In the genomic region with DNA sequence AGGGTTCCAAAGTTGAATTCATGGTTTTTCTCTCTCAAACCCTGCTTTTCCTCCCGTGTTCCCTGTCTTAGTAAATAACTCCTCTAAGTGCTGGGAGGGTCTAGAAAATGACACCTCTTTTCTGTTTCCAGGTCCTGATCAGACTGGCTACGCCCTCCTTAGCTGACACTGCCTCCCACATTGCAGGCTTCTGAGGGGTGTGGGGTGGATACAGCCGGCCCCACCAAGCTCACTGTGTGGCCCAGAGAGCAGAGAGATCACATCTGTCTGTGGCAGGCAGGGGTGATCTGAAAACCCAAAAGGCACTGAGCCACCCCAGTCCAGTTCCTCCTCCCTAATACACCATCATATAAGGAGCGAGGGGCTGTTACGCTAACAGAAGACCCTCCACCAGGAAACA, we compare ENCODE assay signal across 23 cellular contexts.
A peak's percentile ranks its signal among the peaks of the same experiment; 100 is the strongest.
DNase-seq lines count a peak whose midpoint lies in the region; ATAC-seq, FAIRE-seq and TF ChIP-seq lines count a peak whose summit lies in the region.
"Had no signal": no experiment of that assay in that cellular context is flagged by ENCODE, and none has a peak within 500 bp of the region (broad histone marks: within the 10 kb centered on the region; RNA-seq: fewer than 3 reads in every experiment).

No MANE protein-coding gene starts in this region.

- no peak overlapping the region for H2AK5ac ChIP-seq in H1 (ENCODE audit: low read depth, low read length)
- peak overlapping the region; percentile 59 for H2AK5ac ChIP-seq in trophoblast cell (ENCODE audit: low read length)

- ATAC-seq in HG03457 (IDR thresholded peaks at IDR 0.05; ENCODE audit: unreplicated experiment): no peak
- no peak for ATAC-seq in activated naive CD8-positive, alpha-beta T cell treated with anti-CD3 and anti-CD28 coated beads, Interleukin-2, amount 50 U/mL, for 24 hours
- ATAC-seq in GM18907 (IDR thresholded peaks at IDR 0.05; ENCODE audit: unreplicated experiment): no peak

- H3K79me2 ChIP-seq in H1 (ENCODE audit: control insufficient read depth in 1 of 2, insufficient read depth in 2 of 2, low read length in 2 of 2): no peaks in the 10 kb centered on the region
- H3K79me2 ChIP-seq in trophoblast cell (ENCODE audit: control insufficient read depth, insufficient read depth, low read length, poor library complexity): no peaks in the 10 kb centered on the region

- H3K4ac ChIP-seq in H1 (replicated peaks; ENCODE audit: insufficient read length, low read depth, low read length) (no peak overlapping the region), trophoblast cell (ENCODE audit: low read depth, low read length) (no peak overlapping the region)

- no peak for TF ChIP-seq POLR2A in H1 (IDR thresholded peaks at IDR 0.05; ENCODE audit: control extremely low read depth in 1 of 2, low read depth in 2 of 2, low read length in 2 of 2)

- H3K4me1 ChIP-seq in SJSA1 (replicated peaks): peaks cover 88% of the 10 kb centered on the region
- H3K4me1 ChIP-seq in H1 (replicated peaks in 1 of 4; ENCODE audit: control insufficient read depth in 3 of 4, insufficient read depth in 4 of 4, low read length in 3 of 4): peaks cover 0 to 6% (median 2%) of the 10 kb centered on the region in 4 experiments; a peak in 4 of 7 replicates
- peaks cover 11 to 14% of the 10 kb centered on the region in 2 experiments for H3K4me1 ChIP-seq in trophoblast cell (ENCODE audit: control insufficient read depth in 1 of 2, insufficient read depth in 2 of 2, low read length in 2 of 2)

- TF ChIP-seq EP300 in H1 (IDR thresholded peaks at IDR 0.05; ENCODE audit: borderline replicate concordance in 1 of 2, low read depth in 2 of 2, low read length in 2 of 2): no peak

- POLR2A ChIA-PET in H1 (lab: Charles Lee; ENCODE audit: partially characterized antibody): interaction anchor here (1.0 kb wide), 1 partner anchor 98 kb away, joined by 3 read pairs; no protein-coding TSS in a partner anchor

- H3K27me3 Mint-ChIP-seq in nephron (ENCODE audit: low read depth): peaks cover 3% of the 10 kb centered on the region
- H3K27me3 Mint-ChIP-seq in activated naive CD8-positive, alpha-beta T cell treated with anti-CD3 and anti-CD28 coated beads, Interleukin-2, amount 50 U/mL, for 24 hours: no peaks in the 10 kb centered on the region

- 0 out of 2 replicates have a peak overlapping the region, but pooled peaks have one; percentile 8 for H4K8ac ChIP-seq in H1 (ENCODE audit: extremely low read depth, insufficient read depth, low read length)
- H4K8ac ChIP-seq in trophoblast cell (ENCODE audit: low read depth, low read length): no peak overlapping the region

- no peak overlapping the region for H4K5ac ChIP-seq in H1 (ENCODE audit: insufficient read length, low read depth, low read length)

- H2BK20ac ChIP-seq in H1 (ENCODE audit: low read length): no peak overlapping the region

- no peak overlapping the region for H4K12ac ChIP-seq in trophoblast cell (ENCODE audit: low read depth, low read length)

- H3K4me3 Mint-ChIP-seq in nephron: no peak overlapping the region
- H3K4me3 Mint-ChIP-seq in activated naive CD8-positive, alpha-beta T cell treated with anti-CD3 and anti-CD28 coated beads, Interleukin-2, amount 50 U/mL, for 24 hours: no peak overlapping the region
- H3K4me3 Mint-ChIP-seq: CD4-positive, CD25-positive, alpha-beta regulatory T cell; CD8-positive, alpha-beta memory T cell had no signal

- TF ChIP-seq CTCF in H1 (IDR thresholded peaks at IDR 0.05; ENCODE audit: control extremely low read depth in 1 of 3, insufficient read depth in 1 of 3, low read depth in 1 of 3, low read length in 3 of 3) (no peak), nephron (IDR thresholded peaks at IDR 0.05; ENCODE audit: unreplicated experiment in 3 of 3) (no peak)

- no peak overlapping the region for H4K91ac ChIP-seq in H1 (replicated peaks; ENCODE audit: insufficient read length, low read length)
- no peak overlapping the region for H4K91ac ChIP-seq in trophoblast cell (ENCODE audit: low read depth, low read length)

- WGBS in H1 (ENCODE audit: extremely low coverage in 1 of 2, insufficient coverage in 1 of 2, insufficient read length in 1 of 2, insufficient replicate concordance in 2 of 2, low coverage in 1 of 2, low lambda C conversion rate in 2 of 2, missing lambda C conversion rate in 1 of 2), 2 experiments: 89% methylated on average over 5 of the region's 5 CpGs; no CpG with 5 or more reads in 1 of the 2 experiments
- no CpG with 5 or more reads among the region's 5 CpGs for whole genome bisulfite sequencing in trophoblast cell (ENCODE audit: extremely low coverage, insufficient coverage, insufficient read length)

- H2BK120ac ChIP-seq in H1 (replicated peaks; ENCODE audit: low read depth, low read length) (no peak overlapping the region), trophoblast cell (ENCODE audit: insufficient read depth, low read length, poor library complexity) (no peak overlapping the region)

- no peak overlapping the region for H2BK5ac ChIP-seq in H1 (ENCODE audit: low read depth, low read length)
- H2BK5ac ChIP-seq in trophoblast cell (ENCODE audit: low read depth, low read length, poor library complexity): no peak overlapping the region

- TF ChIP-seq RAD21 in H1 (IDR thresholded peaks at IDR 0.05 in 1 of 2, conservative IDR thresholded peaks at IDR 0.05 in 1 of 2; ENCODE audit: low read depth in 2 of 2, low read length in 2 of 2): no peak

- H3K9me3 Mint-ChIP-seq in nephron: no peaks in the 10 kb centered on the region
- H3K9me3 Mint-ChIP-seq in activated naive CD8-positive, alpha-beta T cell treated with anti-CD3 and anti-CD28 coated beads, Interleukin-2, amount 50 U/mL, for 24 hours: no peaks in the 10 kb centered on the region
- H3K9me3 Mint-ChIP-seq: CD8-positive, alpha-beta memory T cell had no signal

- no peak overlapping the region for H2BK15ac ChIP-seq in H1 (ENCODE audit: low read length)

- no peaks in the 10 kb centered on the region for H4K20me1 ChIP-seq in H1 (replicated peaks in 1 of 2; ENCODE audit: control insufficient read depth in 1 of 2, insufficient read depth in 2 of 2, low read length in 2 of 2)

- H3K27ac ChIP-seq in SJSA1 (peak overlapping the region; percentile 94), H1 (ENCODE audit: low read depth, low read length) (no peak overlapping the region), trophoblast cell (ENCODE audit: low read depth, low read length) (no peak overlapping the region)
- H3K27ac ChIP-seq: GM23248, HL-60 had no signal

- peak overlapping the region in 2 of 3 experiments; percentile 31 to 32 for H3K27ac Mint-ChIP-seq in nephron
- H3K27ac Mint-ChIP-seq in activated naive CD8-positive, alpha-beta T cell treated with anti-CD3 and anti-CD28 coated beads, Interleukin-2, amount 50 U/mL, for 24 hours: no peak overlapping the region
- H3K27ac Mint-ChIP-seq: CD4-positive, CD25-positive, alpha-beta regulatory T cell; CD8-positive, alpha-beta memory T cell had no signal

- H2AFZ ChIP-seq in H1 (ENCODE audit: low read length) (no peak overlapping the region), trophoblast cell (ENCODE audit: insufficient read depth, low read length, poor library complexity) (no peak overlapping the region)
- H2AFZ ChIP-seq: GM23248 had no signal

- H3K23me2 ChIP-seq in H1 (ENCODE audit: low read depth, low read length): no peaks in the 10 kb centered on the region

- H3K18ac ChIP-seq in H1 (ENCODE audit: extremely low read depth, low read length): no peak overlapping the region
- H3K18ac ChIP-seq in trophoblast cell (ENCODE audit: low read length): no peak overlapping the region

- H3K4me2 ChIP-seq in H1 (ENCODE audit: insufficient read depth in 1 of 2, low read depth in 2 of 2, low read length in 2 of 2) (no peak overlapping the region), trophoblast cell (ENCODE audit: low read length) (no peak overlapping the region)

- H3K27me3 ChIP-seq in SJSA1 (replicated peaks) (no peaks in the 10 kb centered on the region), H1 (replicated peaks in 1 of 4; ENCODE audit: control insufficient read depth in 3 of 4, extremely low read depth in 1 of 4, insufficient read depth in 3 of 4, low read length in 3 of 4) (no peaks in the 10 kb centered on the region), trophoblast cell (ENCODE audit: insufficient read depth, low read length) (no peaks in the 10 kb centered on the region)
- H3K27me3 ChIP-seq: BE2C had no signal

- peak overlapping the region; percentile 17; the same call in 1 of the 2 replicates for H2BK12ac ChIP-seq in H1 (ENCODE audit: low read depth, low read length)
- H2BK12ac ChIP-seq in trophoblast cell (ENCODE audit: low read length): peak overlapping the region; percentile 61

- CTCF ChIA-PET in H1 (lab: Charles Lee; ENCODE audit: partially characterized antibody): interaction anchor here (1.3 to 2.7 kb wide), 4 partner anchors 9 to 18 kb away, joined by 3 to 19 read pairs (median 4); no protein-coding TSS in a partner anchor

- no peak overlapping the region for H3K9ac ChIP-seq in H1 (replicated peaks in 1 of 4; ENCODE audit: extremely low read depth in 1 of 4, low read depth in 3 of 4, low read length in 3 of 4)
- no peak overlapping the region for H3K9ac ChIP-seq in trophoblast cell (ENCODE audit: low read length)
- H3K9ac ChIP-seq: GM23248 had no signal

- H3K23ac ChIP-seq in H1 (ENCODE audit: insufficient read length) (no peak overlapping the region), trophoblast cell (ENCODE audit: low read length) (no peak overlapping the region)

- no peak for FAIRE-seq in H1 (lab: Jason Lieb, UNC)
- FAIRE-seq: GM12891, H54 had no signal

- H3K36me3 Mint-ChIP-seq in nephron (ENCODE audit: low read depth): no peaks in the 10 kb centered on the region
- no peaks in the 10 kb centered on the region for H3K36me3 Mint-ChIP-seq in activated naive CD8-positive, alpha-beta T cell treated with anti-CD3 and anti-CD28 coated beads, Interleukin-2, amount 50 U/mL, for 24 hours (ENCODE audit: low read depth)
- H3K36me3 Mint-ChIP-seq: CD4-positive, CD25-positive, alpha-beta regulatory T cell; CD8-positive, alpha-beta memory T cell had no signal

- H3K79me1 ChIP-seq in H1 (ENCODE audit: low read depth, low read length) (no peaks in the 10 kb centered on the region), trophoblast cell (ENCODE audit: low read length) (peaks cover 6% of the 10 kb centered on the region)

- no peak overlapping the region for H3K56ac ChIP-seq in H1 (replicated peaks; ENCODE audit: insufficient read length, low read depth, low read length)

- peak; percentile 80 for DNase-seq in SJSA1 (ENCODE audit: low read depth in 1 of 2, low spot score in 2 of 2)
- DNase-seq in H1 (ENCODE audit: low read depth in 1 of 2, low spot score in 2 of 2): no peak
- no peak for DNase-seq in trophoblast cell
- DNase-seq in pons (ENCODE audit: low spot score): no peak
- no peak for DNase-seq in activated naive CD8-positive, alpha-beta T cell treated with anti-CD3 and anti-CD28 coated beads, Interleukin-2, amount 50 U/mL, for 24 hours
- DNase-seq: ACHN; BE2C; C1 segment of cervical spinal cord; CD4-positive, CD25-positive, alpha-beta regulatory T cell; CD8-positive, alpha-beta memory T cell; COR-L47; DMS 273 treated with DMSO at 0.1 percent for 48 hours; DMS53; DND-41; EL; GM23248; HCEC 1CT had no signal

- H3K14ac ChIP-seq in H1 (ENCODE audit: insufficient read length) (no peak overlapping the region), trophoblast cell (ENCODE audit: low read length) (no peak overlapping the region)

- H3K4me1 Mint-ChIP-seq in nephron: peaks cover 57% of the 10 kb centered on the region
- no peaks in the 10 kb centered on the region for H3K4me1 Mint-ChIP-seq in activated naive CD8-positive, alpha-beta T cell treated with anti-CD3 and anti-CD28 coated beads, Interleukin-2, amount 50 U/mL, for 24 hours
- H3K4me1 Mint-ChIP-seq: CD4-positive, CD25-positive, alpha-beta regulatory T cell; CD8-positive, alpha-beta memory T cell had no signal

- no peaks in the 10 kb centered on the region for H3K36me3 ChIP-seq in SJSA1
- H3K36me3 ChIP-seq in H1 (ENCODE audit: control insufficient read depth in 2 of 4, insufficient read depth in 4 of 4, low read length in 3 of 4): no peaks in the 10 kb centered on the region; a peak in 2 of 8 replicates
- no peaks in the 10 kb centered on the region for H3K36me3 ChIP-seq in trophoblast cell (ENCODE audit: control insufficient read depth in 1 of 2, insufficient read depth in 2 of 2, low read length in 2 of 2)
- H3K36me3 ChIP-seq: BE2C had no signal

- H3K9me3 ChIP-seq in SJSA1 (replicated peaks): no peaks in the 10 kb centered on the region
- no peaks in the 10 kb centered on the region for H3K9me3 ChIP-seq in H1 (ENCODE audit: insufficient read depth in 2 of 2, low read depth in 1 of 2, low read length in 1 of 2)
- H3K9me3 ChIP-seq in trophoblast cell (ENCODE audit: insufficient read depth, low read depth, low read length): no peaks in the 10 kb centered on the region
- H3K9me3 ChIP-seq: BE2C had no signal

- H3K4me3 ChIP-seq in SJSA1 (no peak overlapping the region), H1 (ENCODE audit: extremely low read depth in 1 of 4, insufficient read depth in 2 of 4, low read depth in 3 of 4, low read length in 4 of 4) (no peak overlapping the region), trophoblast cell (ENCODE audit: low read depth, low read length) (no peak overlapping the region)
- H3K4me3 ChIP-seq: GM23248 had no signal

Comparison
In these comparisons a context has a peak if more than half of its experiments do, and no peak if none do; other contexts are left out.
1. DNase-seq: peak in SJSA1 (2 of 2); none in H1 (0 of 2), trophoblast cell (0 of 2), pons (single experiment) and activated naive CD8-positive, alpha-beta T cell treated with anti-CD3 and anti-CD28 coated beads, Interleukin-2, amount 50 U/mL, for 24 hours (single experiment).